In the genomic region with DNA sequence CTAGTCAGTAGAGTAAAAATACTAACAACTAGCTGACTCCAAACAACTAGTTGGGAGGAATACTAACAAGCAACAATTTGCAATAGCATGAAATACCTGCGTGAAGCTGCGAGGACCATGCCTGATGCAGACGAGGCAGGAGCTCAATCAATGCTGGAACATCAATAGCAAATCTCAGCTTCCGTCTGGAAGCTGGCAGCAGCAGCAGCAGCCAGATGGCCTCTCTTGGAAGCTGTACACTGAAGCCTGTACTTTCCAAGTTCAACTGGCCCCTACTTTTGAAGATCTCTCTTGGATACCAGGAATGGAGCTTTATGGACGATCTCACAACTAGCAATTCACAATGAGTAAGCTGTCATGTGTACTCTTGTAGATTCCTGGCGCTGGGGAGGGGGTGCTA, we compare ENCODE assay signal across 13 cellular contexts. TPM values are rescaled to one million over a fixed set of nuclear protein-coding genes. Genes with fewer than 3 reads are reported as not detected.
DNase-seq lines count a peak whose midpoint lies in the region; ATAC-seq and TF ChIP-seq lines count a peak whose summit lies in the region.
"Had no signal": no experiment of that assay in that cellular context is flagged by ENCODE, and none has a peak within 500 bp of the region (broad histone marks: within the 10 kb centered on the region; RNA-seq: fewer than 3 reads in every experiment).

No MANE protein-coding gene starts in this region.

- POLR2A ChIA-PET in CD8-positive, alpha-beta memory T cell (lab: Charles Lee), result interaction anchor here (0.8 to 1.0 kb wide), 4 partner anchors 10 to 57 kb away, joined by 3 to 5 read pairs (median 4); no protein-coding TSS in a partner anchor

- intact Hi-C loops in natural killer cell (cut with micrococcal nuclease), result loop anchor here (2.0 to 10.0 kb wide), 2 partner anchors 88 to 1054 kb away; no protein-coding TSS in a partner anchor

- H3K4me3 ChIP-seq in CD8-positive, alpha-beta memory T cell (ENCODE audit: low read length), result peak overlapping the region; percentile 4
- H3K4me3 ChIP-seq in Peyer's patch, result no peak overlapping the region
- no peak overlapping the region for H3K4me3 ChIP-seq in effector memory CD4-positive, alpha-beta T cell (ENCODE audit: insufficient read depth, low read depth, low read length, poor library complexity, severe bottlenecking)
- H3K4me3 ChIP-seq: dorsolateral prefrontal cortex had no signal

- no peaks in the 10 kb centered on the region for H3K27me3 ChIP-seq in CD8-positive, alpha-beta memory T cell (ENCODE audit: insufficient read depth, low read length, poor library complexity, severe bottlenecking)
- no peaks in the 10 kb centered on the region for H3K27me3 ChIP-seq in Peyer's patch
- H3K27me3 ChIP-seq in effector memory CD4-positive, alpha-beta T cell (replicated peaks; ENCODE audit: control insufficient read depth, insufficient read depth, low read length, poor library complexity, severe bottlenecking), result no peaks in the 10 kb centered on the region
- H3K27me3 ChIP-seq: dorsolateral prefrontal cortex had no signal

- peaks cover 0 to 2% of the 10 kb centered on the region in 2 donors for H3K27me3 Mint-ChIP-seq in CD8-positive, alpha-beta memory T cell
- no peaks in the 10 kb centered on the region for H3K27me3 Mint-ChIP-seq in natural killer cell (ENCODE audit: low read depth in 2 of 2)
- H3K27me3 Mint-ChIP-seq: stimulated activated naive B cell treated with anti-CD40 and anti-IgM and Interleukin-4, amounts not matched to agents 10 μg/mL and 1 μg/mL and 100 μg/mL, for 72 hours had no signal

- H3K36me3 Mint-ChIP-seq in CD8-positive, alpha-beta memory T cell, result peaks cover 1 to 21% (median 3%) of the 10 kb centered on the region in 3 donors
- H3K36me3 Mint-ChIP-seq in natural killer cell, result peaks cover 6% of the 10 kb centered on the region

- H3K4me3 Mint-ChIP-seq in CD8-positive, alpha-beta memory T cell, result peak overlapping the region; percentile 3 to 80 (median 69)
- H3K4me3 Mint-ChIP-seq in natural killer cell, result peak overlapping the region; percentile 82
- H3K4me3 Mint-ChIP-seq: stimulated activated naive B cell treated with anti-CD40 and anti-IgM and Interleukin-4, amounts not matched to agents 10 μg/mL and 1 μg/mL and 100 μg/mL, for 72 hours had no signal

- peaks cover 74 to 76% (median 76%) of the 10 kb centered on the region in 3 donors for H3K4me1 Mint-ChIP-seq in CD8-positive, alpha-beta memory T cell
- H3K4me1 Mint-ChIP-seq in natural killer cell, result peaks cover 78% of the 10 kb centered on the region in 2 donors

- H3K9me3 ChIP-seq in CD8-positive, alpha-beta memory T cell (ENCODE audit: low read length), result no peaks in the 10 kb centered on the region
- H3K9me3 ChIP-seq in Peyer's patch, result no peaks in the 10 kb centered on the region
- H3K9me3 ChIP-seq in effector memory CD4-positive, alpha-beta T cell (ENCODE audit: control insufficient read depth, low read length), result no peaks in the 10 kb centered on the region

- H3K4me1 ChIP-seq in CD8-positive, alpha-beta memory T cell (ENCODE audit: insufficient read depth, low read length), result peaks cover 74% of the 10 kb centered on the region
- H3K4me1 ChIP-seq in Peyer's patch, result peaks cover 0 to 48% (median 18%) of the 10 kb centered on the region in 4 donors
- H3K4me1 ChIP-seq in effector memory CD4-positive, alpha-beta T cell (ENCODE audit: control insufficient read depth, insufficient read depth, low read length, poor library complexity, severe bottlenecking), result peaks cover 68% of the 10 kb centered on the region

- no peak for DNase-seq in CD8-positive, alpha-beta memory T cell
- DNase-seq in Peyer's patch, result no peak
- DNase-seq in effector memory CD4-positive, alpha-beta T cell, result no peak
- no peak for DNase-seq in natural killer cell
- DNase-seq in SHP77 treated with DMSO at 0.1 percent for 48 hours (lab: John Stamatoyannopoulos, UW), result no peak
- no peak for DNase-seq in DMS79 treated with DMSO at 0.1 percent for 48 hours (lab: John Stamatoyannopoulos, UW)
- DNase-seq in putamen (ENCODE audit: low spot score), result no peak
- DNase-seq: DND-41; MV-4-11; NCI-H748 treated with DMSO at 0.1 percent for 48 hours; stimulated activated naive B cell treated with anti-CD40 and anti-IgM and Interleukin-4, amounts not matched to agents 10 μg/mL and 1 μg/mL and 100 μg/mL, for 72 hours had no signal

- no peak for TF ChIP-seq POLR2A in Peyer's patch (IDR thresholded peaks at IDR 0.05)

- TF ChIP-seq CTCF in Peyer's patch (IDR thresholded peaks at IDR 0.05) (no peak), natural killer cell (IDR thresholded peaks at IDR 0.05) (no peak)

- peak overlapping the region; percentile 87 to 100 (median 98) for H3K27ac Mint-ChIP-seq in CD8-positive, alpha-beta memory T cell
- H3K27ac Mint-ChIP-seq in natural killer cell, result peak overlapping the region; percentile 100
- H3K27ac Mint-ChIP-seq: stimulated activated naive B cell treated with anti-CD40 and anti-IgM and Interleukin-4, amounts not matched to agents 10 μg/mL and 1 μg/mL and 100 μg/mL, for 72 hours had no signal

- ATAC-seq in natural killer cell, result no peak
- ATAC-seq: stimulated activated naive B cell treated with anti-CD40 and anti-IgM and Interleukin-4, amounts not matched to agents 10 μg/mL and 1 μg/mL and 100 μg/mL, for 72 hours had no signal

- peak overlapping the region; percentile 51 for H3K27ac ChIP-seq in CD8-positive, alpha-beta memory T cell (ENCODE audit: low read depth, low read length)
- H3K27ac ChIP-seq in Peyer's patch, result peak overlapping the region; percentile 50 to 91 (median 69)
- H3K27ac ChIP-seq in effector memory CD4-positive, alpha-beta T cell (ENCODE audit: insufficient read depth, low read length, poor library complexity, severe bottlenecking), result peak overlapping the region; percentile 75
- H3K27ac ChIP-seq: HL-60 had no signal

- CTCF ChIA-PET in CD8-positive, alpha-beta memory T cell (lab: Charles Lee), result interaction anchor here (1.0 to 2.3 kb wide), 6 partner anchors 12 to 129 kb away, joined by 3 to 12 read pairs (median 7); no protein-coding TSS in a partner anchor

- H3K36me3 ChIP-seq in CD8-positive, alpha-beta memory T cell (ENCODE audit: insufficient read depth, low read length), result no peaks in the 10 kb centered on the region
- no peaks in the 10 kb centered on the region for H3K36me3 ChIP-seq in Peyer's patch
- H3K36me3 ChIP-seq in effector memory CD4-positive, alpha-beta T cell (ENCODE audit: control insufficient read depth, insufficient read depth, low read length), result no peaks in the 10 kb centered on the region

- H3K9me3 Mint-ChIP-seq in CD8-positive, alpha-beta memory T cell, result peaks cover 0 to 1% (median 0%) of the 10 kb centered on the region in 5 donors
- H3K9me3 Mint-ChIP-seq in natural killer cell, result peaks cover 0 to 2% of the 10 kb centered on the region in 2 donors

RNA-seq across cellular contexts. Expression of a gene that starts 47.9 kb away (rescaled TPM):
- 1 to 10 TPM; 6.6 to 6.9 TPM for total RNA-seq in CD8-positive, alpha-beta memory T cell
- 0.72 TPM for polyA plus RNA-seq in CD8-positive, alpha-beta memory T cell
- 100 to 1,000 TPM in 3 of 4 donors, 10 to 100 TPM in 1; 68.7 to 784 (median 139) TPM for total RNA-seq in Peyer's patch
- 10 to 100 TPM; 27.1 to 43.3 (median 38.3) TPM for total RNA-seq in natural killer cell
